18 cellular contexts compared by ENCODE assay signal in genomic region chr13:53499551-53499950, GRCh38.
DNase-seq lines count a peak whose midpoint lies in the region; ATAC-seq and TF ChIP-seq lines count a peak whose summit lies in the region.
"Had no signal": no experiment of that assay in that cellular context is flagged by ENCODE, and none has a peak within 500 bp of the region (broad histone marks: within the 10 kb centered on the region; RNA-seq: fewer than 3 reads in every experiment).

No MANE protein-coding gene starts in this region.

- H3K9ac ChIP-seq in SK-N-SH = no peak overlapping the region
- H3K9ac ChIP-seq: BLaER1 treated with 17β-estradiol and CSF1 and Interleukin-3, amounts not matched to agents 10 nM and 100 nM; GM23248 had no signal

- CTCF ChIA-PET in SK-N-SH (lab: Yijun Ruan, JAX) = no interaction called here

- 20% methylated on average over 3 of the region's 3 CpGs for WGBS in SK-N-SH (ENCODE audit: low lambda C conversion rate)

- DNase-seq in DMS153 (lab: John Stamatoyannopoulos, UW) (peak; percentile 54), NCI-H1092 (lab: John Stamatoyannopoulos, UW) (peak; percentile 10), NCI-H2081 (lab: John Stamatoyannopoulos, UW) (peak; percentile 69 to 90), NCI-H748 (lab: John Stamatoyannopoulos, UW; ENCODE audit: unreplicated experiment) (peak; percentile 94), SK-N-SH (no peak), Right ventricle myocardium superior (no peak), dorsolateral prefrontal cortex (no peak)
- DNase-seq: CD8-positive, alpha-beta T cell; EL; GM23248; HCEC 1CT; KBM-7; NCI-H1694 treated with DMSO at 0.1 percent for 48 hours; NCI-H2171 treated with DMSO at 0.1 percent for 48 hours; NCI-H510A treated with DMSO at 0.1 percent for 48 hours; NK-92 treated with Interleukin-12 subunit alpha and Interleukin-12 subunit beta, amount 100 ng/mL, for 24 hours had no signal

- H3K27ac ChIP-seq in SK-N-SH (ENCODE audit: low read depth in 2 of 2, low read length in 1 of 2) (no peak overlapping the region), dorsolateral prefrontal cortex (no peak overlapping the region)
- H3K27ac ChIP-seq: BLaER1 treated with 17β-estradiol and CSF1 and Interleukin-3, amounts not matched to agents 10 nM and 100 nM; GM23248 had no signal

- intact Hi-C loops in Right ventricle myocardium superior (cut with DNase I) (no loop called here), dorsolateral prefrontal cortex (cut with DNase I) (no loop called here)

- no peaks in the 10 kb centered on the region for H3K27me3 ChIP-seq in SK-N-SH (ENCODE audit: insufficient read depth)
- no peaks in the 10 kb centered on the region for H3K27me3 ChIP-seq in dorsolateral prefrontal cortex
- H3K27me3 ChIP-seq: BLaER1 treated with 17β-estradiol and CSF1 and Interleukin-3, amounts not matched to agents 10 nM and 100 nM had no signal

- TF ChIP-seq RAD21 in SK-N-SH (IDR thresholded peaks at IDR 0.05; ENCODE audit: low read length) = no peak

- POLR2A ChIA-PET in SK-N-SH (lab: Yijun Ruan, JAX) = no interaction called here

- H4K20me1 ChIP-seq in SK-N-SH (ENCODE audit: insufficient read depth) = no peaks in the 10 kb centered on the region
- H4K20me1 ChIP-seq: BLaER1 treated with 17β-estradiol and CSF1 and Interleukin-3, amounts not matched to agents 10 nM and 100 nM had no signal

- H3K4me1 ChIP-seq in SK-N-SH (ENCODE audit: control insufficient read depth in 1 of 2, insufficient read depth in 2 of 2, low read depth in 1 of 2, low read length in 1 of 2) = no peaks in the 10 kb centered on the region

- no peaks in the 10 kb centered on the region for H3K9me2 ChIP-seq in SK-N-SH

- TF ChIP-seq CTCF in SK-N-SH (IDR thresholded peaks at IDR 0.05) (no peak), dorsolateral prefrontal cortex (IDR thresholded peaks at IDR 0.05 in 54 of 56, conservative IDR thresholded peaks at IDR 0.05 in 2 of 56; ENCODE audit: low read depth in 1 of 56, partially characterized antibody in 56 of 56) (no peak)

- H3K79me2 ChIP-seq in SK-N-SH (ENCODE audit: insufficient read depth) = no peaks in the 10 kb centered on the region

- H3K4me3 ChIP-seq in SK-N-SH (ENCODE audit: low read depth in 2 of 2, low read length in 1 of 2) (no peak overlapping the region), dorsolateral prefrontal cortex (no peak overlapping the region)
- H3K4me3 ChIP-seq: BLaER1 treated with 17β-estradiol and CSF1 and Interleukin-3, amounts not matched to agents 10 nM and 100 nM; GM23248 had no signal

- no peaks in the 10 kb centered on the region for H3K9me3 ChIP-seq in SK-N-SH

- no peaks in the 10 kb centered on the region for H3K36me3 ChIP-seq in SK-N-SH (replicated peaks in 1 of 2; ENCODE audit: control insufficient read depth in 1 of 2, insufficient read depth in 2 of 2, low read length in 1 of 2)
- H3K36me3 ChIP-seq: BLaER1 treated with 17β-estradiol and CSF1 and Interleukin-3, amounts not matched to agents 10 nM and 100 nM had no signal

- no peak for TF ChIP-seq EP300 in SK-N-SH (IDR thresholded peaks at IDR 0.05; ENCODE audit: borderline replicate concordance in 1 of 2, low read depth in 1 of 2, low read length in 1 of 2)

- H2AFZ ChIP-seq in SK-N-SH (ENCODE audit: low read depth) = no peak overlapping the region
- H2AFZ ChIP-seq: GM23248 had no signal

- no peaks in the 10 kb centered on the region for H3F3A ChIP-seq in SK-N-SH (replicated peaks; ENCODE audit: insufficient read depth)

- H3K4me2 ChIP-seq in SK-N-SH = no peak overlapping the region
- H3K4me2 ChIP-seq: BLaER1 treated with 17β-estradiol and CSF1 and Interleukin-3, amounts not matched to agents 10 nM and 100 nM had no signal

- ATAC-seq in Right ventricle myocardium superior (ENCODE audit: poor library complexity) = no peak
- ATAC-seq: CD8-positive, alpha-beta T cell; Right ventricle myocardium inferior had no signal

TF ChIP-seq in SK-N-SH, 30 proteins besides CTCF, POLR2A, EP300 and RAD21:
- TF ChIP-seq PBX3 (IDR thresholded peaks at IDR 0.05) = no peak
- no peak for TF ChIP-seq SMC3 (IDR thresholded peaks at IDR 0.05; ENCODE audit: low read depth, low read length)
- TF ChIP-seq SIN3A (IDR thresholded peaks at IDR 0.05; ENCODE audit: borderline replicate concordance, low read depth, low read length) = no peak
- TF ChIP-seq TAF1 (IDR thresholded peaks at IDR 0.05; ENCODE audit: borderline replicate concordance, low read depth, low read length) = no peak
- no peak for TF ChIP-seq MAX (IDR thresholded peaks at IDR 0.05; ENCODE audit: low read depth)
- TF ChIP-seq ZBTB33 (IDR thresholded peaks at IDR 0.05; ENCODE audit: borderline replicate concordance, low read depth) = no peak
- no peak for TF ChIP-seq NRF1 (IDR thresholded peaks at IDR 0.05; ENCODE audit: low read depth, low read length)
- TF ChIP-seq TCF12 (IDR thresholded peaks at IDR 0.05) = no peak
- no peak for TF ChIP-seq MXI1 (IDR thresholded peaks at IDR 0.05; ENCODE audit: low read depth, low read length)
- no peak for TF ChIP-seq CHD2 (IDR thresholded peaks at IDR 0.05; ENCODE audit: low read length, partially characterized antibody)
- no peak for TF ChIP-seq USF2 (IDR thresholded peaks at IDR 0.05; ENCODE audit: borderline replicate concordance, low read depth, low read length)
- TF ChIP-seq RFX5 (IDR thresholded peaks at IDR 0.05; ENCODE audit: low read length) = no peak
- TF ChIP-seq EZH2phosphoT487 (IDR thresholded peaks at IDR 0.05; ENCODE audit: borderline replicate concordance, low read depth) = no peak
- no peak for TF ChIP-seq REST (IDR thresholded peaks at IDR 0.05; ENCODE audit: low read depth, low read length)
TF ChIP-seq in SK-N-SH: peak in this region for 0.

Comparison
In these comparisons a context has a peak if more than half of its experiments do, and no peak if none do; other contexts are left out.
1. DNase-seq: peak in DMS153 (single experiment), NCI-H1092 (single experiment), NCI-H2081 (2 of 2) and NCI-H748 (single experiment); none in SK-N-SH (single experiment), Right ventricle myocardium superior (single experiment) and dorsolateral prefrontal cortex (0 of 10).